ENCODE assay signal across 1 cellular context in genomic region chr17:81888988-81889595, GRCh38.
TF ChIP-seq lines count a peak whose summit lies in the region.

No MANE protein-coding gene starts in this region.

TF ChIP-seq in GM23338, 12 proteins besides CTCF, POLR2A, EP300 and RAD21:
- no peak for TF ChIP-seq EZH2phosphoT487 (IDR thresholded peaks at IDR 0.05; ENCODE audit: unreplicated experiment)
- TF ChIP-seq JUNB (IDR thresholded peaks at IDR 0.05; ENCODE audit: unreplicated experiment): no peak
- no peak for TF ChIP-seq ETS1 (IDR thresholded peaks at IDR 0.05)
- no peak for TF ChIP-seq NANOG (IDR thresholded peaks at IDR 0.05; ENCODE audit: borderline replicate concordance)
- TF ChIP-seq STAT1 (IDR thresholded peaks at IDR 0.05; ENCODE audit: unreplicated experiment): no peak
- TF ChIP-seq EZH2 (IDR thresholded peaks at IDR 0.05; ENCODE audit: low read depth, unreplicated experiment): no peak
- TF ChIP-seq ZNF331 (CRISPR knock-in tag; IDR thresholded peaks at IDR 0.05; ENCODE audit: low read depth): no peak
- no peak for TF ChIP-seq POLR2AphosphoS5 (IDR thresholded peaks at IDR 0.05; ENCODE audit: low read depth)
